Comparison of ENCODE assay signal across 8 cellular contexts in the genomic region with DNA sequence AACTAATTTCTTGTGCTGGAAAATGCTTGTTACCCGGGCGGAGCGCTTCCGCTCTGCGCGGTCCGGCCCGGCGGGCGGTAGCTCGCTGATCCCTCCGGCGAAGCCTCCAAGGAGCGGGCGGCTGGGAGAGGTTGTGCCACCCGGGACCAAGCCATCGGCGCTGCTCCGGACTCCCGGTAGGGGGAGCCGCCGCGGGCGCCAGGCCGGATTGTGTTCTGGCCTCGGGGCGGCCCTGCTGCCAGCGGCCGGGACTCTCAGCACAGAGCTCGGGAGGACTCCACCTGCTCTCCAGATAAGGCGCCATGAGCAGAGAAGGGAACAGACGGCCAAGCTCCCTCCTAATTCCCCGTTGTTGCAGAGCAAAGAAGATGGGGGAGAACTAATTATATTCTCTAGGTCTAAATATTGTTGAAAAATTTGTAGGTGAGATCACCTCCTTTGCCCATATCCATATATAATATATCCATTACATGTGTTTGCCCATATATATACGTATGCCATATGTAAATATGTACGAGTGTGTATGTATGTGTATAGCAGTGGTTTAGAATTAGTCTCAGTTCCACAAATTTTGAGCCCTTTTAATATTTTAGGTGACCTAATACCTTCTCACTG. TPM values are rescaled to one million over a fixed set of nuclear protein-coding genes. Genes with fewer than 3 reads are reported as not detected.
DNase-seq lines count a peak whose midpoint lies in the region; ATAC-seq and TF ChIP-seq lines count a peak whose summit lies in the region.

No MANE protein-coding gene starts in this region.

- intact Hi-C loops in ascending aorta (cut with DNase I): no loop called here

- H3K27me3 Mint-ChIP-seq in activated naive CD4-positive, alpha-beta T cell treated with anti-CD3 and anti-CD28 coated beads, Interleukin-2, amount 10 ng/mL, durations not matched to agents 7 days and 5 days: peaks cover 84% of the 10 kb centered on the region

- ATAC-seq in activated naive CD4-positive, alpha-beta T cell treated with anti-CD3 and anti-CD28 coated beads, Interleukin-2, amount 50 U/mL, for 72 hours: peak; percentile 34 to 86
- peak; percentile 90 for ATAC-seq in HG02798 (IDR thresholded peaks at IDR 0.05; ENCODE audit: poor library complexity, unreplicated experiment)

- H3K9me3 ChIP-seq in ascending aorta (no peaks in the 10 kb centered on the region), iPS-18c (ENCODE audit: control insufficient read depth, insufficient read depth, low read length) (no peaks in the 10 kb centered on the region)

- no peak overlapping the region for H3K4me3 Mint-ChIP-seq in activated naive CD4-positive, alpha-beta T cell treated with anti-CD3 and anti-CD28 coated beads, Interleukin-2, amount 10 ng/mL, durations not matched to agents 7 days and 5 days

- peaks cover 10% of the 10 kb centered on the region for H3K4me1 Mint-ChIP-seq in activated naive CD4-positive, alpha-beta T cell treated with anti-CD3 and anti-CD28 coated beads, Interleukin-2, amount 10 ng/mL, durations not matched to agents 7 days and 5 days

- H3K27ac ChIP-seq in ascending aorta: no peak overlapping the region

- peak; percentile 30 to 76 (median 75) for TF ChIP-seq CTCF in ascending aorta (IDR thresholded peaks at IDR 0.05)

- H3K9me3 Mint-ChIP-seq in activated naive CD4-positive, alpha-beta T cell treated with anti-CD3 and anti-CD28 coated beads, Interleukin-2, amount 50 U/mL, for 72 hours: peaks cover 0 to 2% of the 10 kb centered on the region in 2 donors
- H3K9me3 Mint-ChIP-seq in activated naive CD4-positive, alpha-beta T cell treated with anti-CD3 and anti-CD28 coated beads, Interleukin-2, amount 10 ng/mL, durations not matched to agents 7 days and 5 days: no peaks in the 10 kb centered on the region

- CTCF ChIA-PET in activated naive CD4-positive, alpha-beta T cell treated with anti-CD3 and anti-CD28 coated beads, Interleukin-2, amount 10 ng/mL, durations not matched to agents 7 days and 5 days (lab: Charles Lee): interaction anchor here (0.9 to 2.1 kb wide), 5 partner anchors 12 to 1110 kb away, joined by 3 to 7 read pairs (median 4); no protein-coding TSS in a partner anchor

- peaks cover 5 to 26% of the 10 kb centered on the region in 2 donors for H3K36me3 Mint-ChIP-seq in activated naive CD4-positive, alpha-beta T cell treated with anti-CD3 and anti-CD28 coated beads, Interleukin-2, amount 50 U/mL, for 72 hours
- H3K36me3 Mint-ChIP-seq in activated naive CD4-positive, alpha-beta T cell treated with anti-CD3 and anti-CD28 coated beads, Interleukin-2, amount 10 ng/mL, durations not matched to agents 7 days and 5 days: peaks cover 2% of the 10 kb centered on the region

- H3K4me1 ChIP-seq in ascending aorta: peaks cover 0 to 16% of the 10 kb centered on the region in 2 donors

- H3K27me3 ChIP-seq in ascending aorta: peaks cover 32% of the 10 kb centered on the region

- H3K4me3 ChIP-seq in ascending aorta (peak overlapping the region; percentile 28 to 41), iPS-18c (ENCODE audit: insufficient read depth, low read depth, low read length) (peak overlapping the region; percentile 37; the same call in 1 of the 2 replicates)

- DNase-seq in activated naive CD4-positive, alpha-beta T cell treated with anti-CD3 and anti-CD28 coated beads, Interleukin-2, amount 50 U/mL, for 72 hours (ENCODE audit: low spot score in 2 of 2): peak in 1 of 2 donors; percentile 65
- no peak for DNase-seq in activated naive CD4-positive, alpha-beta T cell treated with anti-CD3 and anti-CD28 coated beads, Interleukin-2, amount 10 ng/mL, durations not matched to agents 7 days and 5 days
- DNase-seq in NCI-H2227 (lab: John Stamatoyannopoulos, UW; ENCODE audit: unreplicated experiment) (peak; percentile 92), ascending aorta (ENCODE audit: low spot score in 2 of 2) (peak in 1 of 2 donors; percentile 79), DMS79 (lab: John Stamatoyannopoulos, UW) (no peak)
- DNase-seq in stimulated activated CD8-positive, alpha-beta memory T cell treated with anti-CD3 and anti-CD28 coated beads, Interleukin-4, amount 100 ng/mL, for 48 hours: peak; percentile 68

- no peak overlapping the region for H3K27ac Mint-ChIP-seq in activated naive CD4-positive, alpha-beta T cell treated with anti-CD3 and anti-CD28 coated beads, Interleukin-2, amount 50 U/mL, for 72 hours
- no peak overlapping the region for H3K27ac Mint-ChIP-seq in activated naive CD4-positive, alpha-beta T cell treated with anti-CD3 and anti-CD28 coated beads, Interleukin-2, amount 10 ng/mL, durations not matched to agents 7 days and 5 days

- no peaks in the 10 kb centered on the region for H3K36me3 ChIP-seq in ascending aorta

RNA-seq across cellular contexts. Expression of gene SATB2, which starts 13.8 kb away (rescaled TPM):
- total RNA-seq in activated naive CD4-positive, alpha-beta T cell treated with anti-CD3 and anti-CD28 coated beads, Interleukin-2, amount 50 U/mL, for 72 hours: under 1 TPM in 1 of 2 donors, not detected in 1; 0.21 TPM
- 1.2 TPM for total RNA-seq in ascending aorta

Comparison
In these comparisons a context has a peak if more than half of its experiments do, and no peak if none do; other contexts are left out.
1. DNase-seq: peak in NCI-H2227 (single experiment) and stimulated activated CD8-positive, alpha-beta memory T cell treated with anti-CD3 and anti-CD28 coated beads, Interleukin-4, amount 100 ng/mL, for 48 hours (single experiment); none in activated naive CD4-positive, alpha-beta T cell treated with anti-CD3 and anti-CD28 coated beads, Interleukin-2, amount 10 ng/mL, durations not matched to agents 7 days and 5 days (single experiment) and DMS79 (single experiment).